ENCODE assay signal across 11 cellular contexts in genomic region chr10:1044964-1045363, GRCh38. TPM values are rescaled to one million over a fixed set of nuclear protein-coding genes. Genes with fewer than 3 reads are reported as not detected.
DNase-seq lines count a peak whose midpoint lies in the region; ATAC-seq and TF ChIP-seq lines count a peak whose summit lies in the region.
"Had no signal": no experiment of that assay in that cellular context is flagged by ENCODE, and none has a peak within 500 bp of the region (broad histone marks: within the 10 kb centered on the region; RNA-seq: fewer than 3 reads in every experiment).

No MANE protein-coding gene starts in this region.

- TF ChIP-seq EP300 in suprapubic skin (IDR thresholded peaks at IDR 0.05): no peak

- H3K36me3 ChIP-seq in lower lobe of right lung: peaks cover 42% of the 10 kb centered on the region
- peaks cover 29% of the 10 kb centered on the region for H3K36me3 ChIP-seq in suprapubic skin

- no peak for TF ChIP-seq POLR2A in suprapubic skin (IDR thresholded peaks at IDR 0.05)

- 75% methylated on average over 4 of the region's 4 CpGs for WGBS in suprapubic skin

- H3K27ac Mint-ChIP-seq in activated naive CD4-positive, alpha-beta T cell treated with anti-CD3 and anti-CD28 coated beads, Interleukin-2, amount 10 ng/mL, durations not matched to agents 7 days and 5 days: peak overlapping the region; percentile 96
- peak overlapping the region; percentile 93 for H3K27ac Mint-ChIP-seq in activated T-helper 17 cell treated with anti-CD3 and anti-CD28 coated beads, Interleukin-2, amount 50 U/mL, for 72 hours

- peak overlapping the region; percentile 73 for H3K4me3 Mint-ChIP-seq in activated naive CD4-positive, alpha-beta T cell treated with anti-CD3 and anti-CD28 coated beads, Interleukin-2, amount 10 ng/mL, durations not matched to agents 7 days and 5 days
- H3K4me3 Mint-ChIP-seq in activated T-helper 17 cell treated with anti-CD3 and anti-CD28 coated beads, Interleukin-2, amount 50 U/mL, for 72 hours: peak overlapping the region; percentile 81

- H3K4me3 ChIP-seq in lower lobe of right lung (no peak overlapping the region), suprapubic skin (no peak overlapping the region)

- no peaks in the 10 kb centered on the region for H3K27me3 ChIP-seq in lower lobe of right lung (ENCODE audit: low read depth)
- H3K27me3 ChIP-seq in suprapubic skin: no peaks in the 10 kb centered on the region

- CTCF ChIA-PET in activated naive CD4-positive, alpha-beta T cell treated with anti-CD3 and anti-CD28 coated beads, Interleukin-2, amount 10 ng/mL, durations not matched to agents 7 days and 5 days (lab: Charles Lee): interaction anchor here (1.6 kb wide), 1 partner anchor 11 kb away, joined by 3 read pairs; the partner anchor contains the start of gene WDR37

- peaks cover 58% of the 10 kb centered on the region for H3K36me3 Mint-ChIP-seq in activated naive CD4-positive, alpha-beta T cell treated with anti-CD3 and anti-CD28 coated beads, Interleukin-2, amount 10 ng/mL, durations not matched to agents 7 days and 5 days
- H3K36me3 Mint-ChIP-seq in activated T-helper 17 cell treated with anti-CD3 and anti-CD28 coated beads, Interleukin-2, amount 50 U/mL, for 72 hours (ENCODE audit: low read depth): peaks cover 89% of the 10 kb centered on the region

- TF ChIP-seq CTCF in lower lobe of right lung (IDR thresholded peaks at IDR 0.05) (no peak), suprapubic skin (IDR thresholded peaks at IDR 0.05) (no peak)

- H3K4me1 ChIP-seq in lower lobe of right lung: peaks cover 39% of the 10 kb centered on the region
- peaks cover 32% of the 10 kb centered on the region for H3K4me1 ChIP-seq in suprapubic skin

- DNase-seq in activated naive CD4-positive, alpha-beta T cell treated with anti-CD3 and anti-CD28 coated beads, Interleukin-2, amount 10 ng/mL, durations not matched to agents 7 days and 5 days: no peak
- no peak for DNase-seq in activated naive CD4-positive, alpha-beta T cell (lab: John Stamatoyannopoulos, UW)
- DNase-seq in lower lobe of right lung (no peak), suprapubic skin (ENCODE audit: low spot score in 2 of 2) (no peak), DMS53 treated with DMSO at 0.1 percent for 48 hours (lab: John Stamatoyannopoulos, UW; ENCODE audit: unreplicated experiment) (no peak), HPDE6-E6E7 (ENCODE audit: extremely low spot score) (no peak)
- DNase-seq: activated CD8-positive, alpha-beta memory T cell treated with anti-CD3 and anti-CD28 coated beads, Interleukin-2, amount 50 U/mL, for 48 hours; NCI-H146 had no signal

- H3K27ac ChIP-seq in lower lobe of right lung (peak overlapping the region; percentile 77), suprapubic skin (peak overlapping the region; percentile 64)

- H3K4me1 Mint-ChIP-seq in activated naive CD4-positive, alpha-beta T cell treated with anti-CD3 and anti-CD28 coated beads, Interleukin-2, amount 10 ng/mL, durations not matched to agents 7 days and 5 days: peaks cover 55% of the 10 kb centered on the region
- peaks cover 34% of the 10 kb centered on the region for H3K4me1 Mint-ChIP-seq in activated T-helper 17 cell treated with anti-CD3 and anti-CD28 coated beads, Interleukin-2, amount 50 U/mL, for 72 hours

- intact Hi-C loops in lower lobe of right lung (cut with DNase I): no loop called here

- H3K9me3 ChIP-seq in lower lobe of right lung: no peaks in the 10 kb centered on the region
- H3K9me3 ChIP-seq in suprapubic skin: no peaks in the 10 kb centered on the region

- ATAC-seq in activated T-helper 17 cell treated with anti-CD3 and anti-CD28 coated beads, Interleukin-2, amount 50 U/mL, for 72 hours (replicated peaks): no peak
- ATAC-seq in lower lobe of right lung (no peak), GM21367 (IDR thresholded peaks at IDR 0.05; ENCODE audit: unreplicated experiment) (no peak)

- peaks cover 4% of the 10 kb centered on the region for H3K27me3 Mint-ChIP-seq in activated naive CD4-positive, alpha-beta T cell treated with anti-CD3 and anti-CD28 coated beads, Interleukin-2, amount 10 ng/mL, durations not matched to agents 7 days and 5 days
- H3K27me3 Mint-ChIP-seq in activated T-helper 17 cell treated with anti-CD3 and anti-CD28 coated beads, Interleukin-2, amount 50 U/mL, for 72 hours: no peaks in the 10 kb centered on the region

- no peaks in the 10 kb centered on the region for H3K9me3 Mint-ChIP-seq in activated naive CD4-positive, alpha-beta T cell treated with anti-CD3 and anti-CD28 coated beads, Interleukin-2, amount 10 ng/mL, durations not matched to agents 7 days and 5 days
- H3K9me3 Mint-ChIP-seq in activated T-helper 17 cell treated with anti-CD3 and anti-CD28 coated beads, Interleukin-2, amount 50 U/mL, for 72 hours: no peaks in the 10 kb centered on the region

RNA-seq across cellular contexts. Expression of gene IDI1, which starts 4.0 kb away (rescaled TPM):
- total RNA-seq in activated T-helper 17 cell treated with anti-CD3 and anti-CD28 coated beads, Interleukin-2, amount 50 U/mL, for 72 hours: 10 to 100 TPM; 59.0 to 87.9 TPM
- 49.5 TPM for total RNA-seq in lower lobe of right lung
- total RNA-seq in suprapubic skin: 10 to 100 TPM; 32.0 to 62.1 (median 36.1) TPM

RNA-seq across cellular contexts. Expression of gene WDR37, which starts 11.2 kb away (rescaled TPM):
- total RNA-seq in activated T-helper 17 cell treated with anti-CD3 and anti-CD28 coated beads, Interleukin-2, amount 50 U/mL, for 72 hours: 10 to 100 TPM; 23.8 to 31.3 TPM
- total RNA-seq in lower lobe of right lung: 22.0 TPM
- 10 to 100 TPM; 13.1 to 32.7 (median 18.4) TPM for total RNA-seq in suprapubic skin

RNA-seq across cellular contexts. Expression of gene IDI2, which starts 19.3 kb away (rescaled TPM):
- total RNA-seq in activated T-helper 17 cell treated with anti-CD3 and anti-CD28 coated beads, Interleukin-2, amount 50 U/mL, for 72 hours: under 1 TPM in 1 of 2 donors, not detected in 1; 0.26 TPM
- total RNA-seq in lower lobe of right lung: not detected
- not detected for total RNA-seq in suprapubic skin
- total RNA-seq: lower leg skin had no signal

RNA-seq across cellular contexts. Expression of gene GTPBP4, which starts 56.7 kb away (rescaled TPM):
- total RNA-seq in activated T-helper 17 cell treated with anti-CD3 and anti-CD28 coated beads, Interleukin-2, amount 50 U/mL, for 72 hours: 100 to 1,000 TPM in 1 of 2 donors, 10 to 100 TPM in 1; 68.6 to 101 TPM
- total RNA-seq in lower lobe of right lung (28.9 TPM), suprapubic skin (10 to 100 TPM; 14.4 to 37.2 (median 28.5) TPM)
